In genomic region chr7:5352440-5353010, GRCh38 we compare ENCODE assay signal across 2 cellular contexts.
A peak's percentile ranks its signal among the peaks of the same experiment; 100 is the strongest.
TF ChIP-seq lines count a peak whose summit lies in the region.

No MANE protein-coding gene starts in this region.

TF ChIP-seq in HepG2, 621 proteins besides CTCF, POLR2A, EP300 and RAD21:
- TF ChIP-seq ZNF232 (CRISPR knock-in tag; IDR thresholded peaks at IDR 0.05; ENCODE audit: borderline replicate concordance) (no peak), BCL6 (CRISPR knock-in tag; IDR thresholded peaks at IDR 0.05) (no peak), ZFP36L2 (CRISPR knock-in tag; IDR thresholded peaks at IDR 0.05) (no peak), ZBTB33 (CRISPR knock-in tag; IDR thresholded peaks at IDR 0.05) (peak; percentile 67), AGO2 (optimal IDR thresholded peaks at IDR 0.05; ENCODE audit: low read depth, low read length) (peak; percentile 38), NFYC (CRISPR knock-in tag; IDR thresholded peaks at IDR 0.05) (no peak)

TF ChIP-seq in H1, 55 proteins besides CTCF, POLR2A, EP300 and RAD21:
- TF ChIP-seq RNF2 (IDR thresholded peaks at IDR 0.05; ENCODE audit: borderline replicate concordance, low read depth, low read length, missing control alignments, poor library complexity, severe bottlenecking) (no peak), CBX8 (IDR thresholded peaks at IDR 0.05; ENCODE audit: borderline replicate concordance, low read depth, low read length) (no peak), TCF12 (IDR thresholded peaks at IDR 0.05; ENCODE audit: low read depth, low read length) (no peak), CHD1 (IDR thresholded peaks at IDR 0.05; ENCODE audit: low read depth, low read length) (no peak), NANOG (IDR thresholded peaks at IDR 0.05; ENCODE audit: insufficient read depth, low read depth, low read length, poor library complexity, severe bottlenecking) (no peak), KDM4A (IDR thresholded peaks at IDR 0.05; ENCODE audit: low read depth, low read length, severe bottlenecking) (no peak), CHD2 (IDR thresholded peaks at IDR 0.05; ENCODE audit: low read length) (no peak), CBX5 (IDR thresholded peaks at IDR 0.05; ENCODE audit: low read depth, low read length) (no peak), POLR2AphosphoS5 (IDR thresholded peaks at IDR 0.05; ENCODE audit: low read depth, low read length) (no peak), MAFK (IDR thresholded peaks at IDR 0.05; ENCODE audit: low read depth, low read length) (no peak), FOSL1 (IDR thresholded peaks at IDR 0.05; ENCODE audit: insufficient read depth, low read depth, low read length) (no peak), ASH2L (IDR thresholded peaks at IDR 0.05; ENCODE audit: low read length) (no peak), RFX5 (IDR thresholded peaks at IDR 0.05; ENCODE audit: borderline replicate concordance, low read depth, low read length) (no peak), SP4 (IDR thresholded peaks at IDR 0.05; ENCODE audit: low read length) (no peak), BACH1 (IDR thresholded peaks at IDR 0.05; ENCODE audit: low read length) (no peak)
